In the genomic region with DNA sequence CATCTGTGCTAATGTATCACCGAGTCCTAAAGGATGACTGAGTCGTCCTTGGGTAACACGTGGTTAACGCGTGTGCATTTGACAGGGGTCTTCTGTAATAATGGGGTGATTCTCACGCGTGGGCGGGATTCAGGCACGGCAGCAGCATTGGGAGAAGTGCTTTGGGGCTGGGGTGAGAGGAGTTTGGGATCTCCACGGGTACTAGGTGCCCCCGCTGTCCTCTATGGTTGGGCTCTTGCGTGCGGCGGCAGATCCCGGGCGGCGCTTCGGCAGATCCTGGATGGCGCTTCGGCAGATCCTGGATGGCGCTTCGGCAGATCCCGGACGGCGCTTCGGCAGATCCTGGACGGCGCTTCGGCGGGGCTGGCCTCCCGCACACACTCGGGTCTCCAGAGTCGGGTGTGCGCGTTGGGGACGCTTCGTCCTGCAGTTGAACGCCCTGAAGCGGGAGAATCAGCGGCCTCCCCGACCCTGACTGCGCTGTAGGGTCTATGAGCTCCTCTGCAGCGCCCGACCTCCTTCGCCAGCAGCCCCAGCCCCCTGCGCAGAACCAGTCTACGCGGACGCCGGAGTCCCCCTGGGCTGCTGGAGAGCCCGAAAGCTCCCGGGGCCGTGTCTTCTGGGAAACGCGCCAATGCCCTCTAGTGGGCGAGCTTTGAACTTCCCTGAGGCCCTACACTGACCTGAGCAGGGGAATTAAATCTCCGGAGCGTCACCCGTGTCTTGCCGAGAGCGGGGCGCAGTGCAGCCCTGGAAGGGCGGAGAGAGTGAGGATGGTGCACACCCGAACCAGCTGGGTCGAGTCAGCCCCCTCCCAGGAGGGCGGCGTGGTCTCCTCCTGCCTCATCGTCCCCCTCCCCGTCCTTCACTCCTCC, we compare ENCODE assay signal across 8 cellular contexts.
DNase-seq lines count a peak whose midpoint lies in the region; ATAC-seq and TF ChIP-seq lines count a peak whose summit lies in the region.

No MANE protein-coding gene starts in this region.

- DNase-seq in NCI-H345 treated with DMSO at 0.1 percent for 48 hours (lab: John Stamatoyannopoulos, UW; ENCODE audit: unreplicated experiment) (peak; percentile 83), cerebellar nuclear complex (lab: John Stamatoyannopoulos, UW) (peak; percentile 15 to 31), kidney glomerular epithelial cell (lab: John Stamatoyannopoulos, UW) (peak; percentile 27)
- DNase-seq in activated CD4-positive, CD25-positive, alpha-beta regulatory T cell treated with anti-CD3 and anti-CD28 coated beads, Interleukin-2, amount 50 U/mL, for 72 hours, result peak; percentile 83
- peak; percentile 90 for DNase-seq in stimulated activated CD4-positive, alpha-beta T cell treated with anti-CD3 and anti-CD28 coated beads, Interleukin-15, amount 100 ng/mL, for 24 hours

- no peak for TF ChIP-seq POLR2A in GM18505 (IDR thresholded peaks at IDR 0.05; ENCODE audit: borderline replicate concordance, extremely low read depth, insufficient read depth, insufficient read length)

- ATAC-seq in GM18505 (IDR thresholded peaks at IDR 0.05; ENCODE audit: unreplicated experiment) (peak; percentile 81), HG03139 (IDR thresholded peaks at IDR 0.05; ENCODE audit: unreplicated experiment) (peak; percentile 83), HG02870 (IDR thresholded peaks at IDR 0.05; ENCODE audit: unreplicated experiment) (no peak)

Comparison
In these comparisons a context has a peak if more than half of its experiments do, and no peak if none do; other contexts are left out.
1. DNase-seq: peak in every context shown above with its lines; median percentile 90 in stimulated activated CD4-positive, alpha-beta T cell treated with anti-CD3 and anti-CD28 coated beads, Interleukin-15, amount 100 ng/mL, for 24 hours; 83 in NCI-H345 treated with DMSO at 0.1 percent for 48 hours; 83 in activated CD4-positive, CD25-positive, alpha-beta regulatory T cell treated with anti-CD3 and anti-CD28 coated beads, Interleukin-2, amount 50 U/mL, for 72 hours; 27 in kidney glomerular epithelial cell; 23 in cerebellar nuclear complex.